In the genomic region with DNA sequence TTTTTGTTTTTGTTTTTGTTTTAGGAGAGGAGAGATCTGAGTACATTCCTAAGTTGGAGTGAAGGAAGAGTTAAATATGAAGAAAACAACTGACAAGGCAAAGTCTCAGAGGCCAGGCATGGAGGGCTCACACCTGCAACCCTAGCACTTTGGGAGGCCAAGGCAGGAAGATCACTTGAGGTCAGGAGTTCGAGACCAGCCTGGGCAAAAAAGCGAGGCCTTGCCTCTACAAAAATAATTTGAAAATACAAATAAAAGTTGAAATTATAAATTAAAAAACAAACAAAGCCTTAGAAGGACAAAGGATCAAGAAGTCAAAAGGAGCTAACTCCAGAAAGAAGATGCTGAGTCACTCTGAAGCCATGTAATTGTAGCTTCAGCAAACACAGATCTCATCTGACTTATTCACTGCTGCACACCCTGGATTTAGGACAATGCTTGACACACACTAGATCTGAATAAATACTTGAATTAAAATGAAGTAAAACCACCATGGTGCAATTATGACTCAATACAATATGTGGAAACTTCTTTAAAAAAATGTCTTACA, we compare ENCODE assay signal across 9 cellular contexts. TPM values are rescaled to one million over a fixed set of nuclear protein-coding genes. Genes with fewer than 3 reads are reported as not detected.
DNase-seq lines count a peak whose midpoint lies in the region; ATAC-seq and TF ChIP-seq lines count a peak whose summit lies in the region.
"Had no signal": no experiment of that assay in that cellular context is flagged by ENCODE, and none has a peak within 500 bp of the region (broad histone marks: within the 10 kb centered on the region; RNA-seq: fewer than 3 reads in every experiment).

No MANE protein-coding gene starts in this region.

- H3K27me3 ChIP-seq in adrenal gland = no peaks in the 10 kb centered on the region
- no peaks in the 10 kb centered on the region for H3K27me3 ChIP-seq in mesenchymal stem cell (ENCODE audit: control insufficient read depth in 1 of 2, insufficient read depth in 1 of 2, low read length in 2 of 2)
- H3K27me3 ChIP-seq in body of pancreas = no peaks in the 10 kb centered on the region
- H3K27me3 ChIP-seq: upper lobe of left lung had no signal

- peak overlapping the region; percentile 71 for H3K9ac ChIP-seq in mesenchymal stem cell (ENCODE audit: low read length)

- H3K18ac ChIP-seq in mesenchymal stem cell (ENCODE audit: low read depth in 1 of 2, low read length in 2 of 2) = no peak overlapping the region

- H2BK12ac ChIP-seq in mesenchymal stem cell (ENCODE audit: low read length in 2 of 2) = no peak overlapping the region

- no peak overlapping the region for H3K4me2 ChIP-seq in mesenchymal stem cell (ENCODE audit: low read length, poor library complexity, severe bottlenecking)

- no peak overlapping the region for H2BK5ac ChIP-seq in mesenchymal stem cell (ENCODE audit: low read depth, low read length, poor library complexity, severe bottlenecking)

- H2BK120ac ChIP-seq in mesenchymal stem cell (ENCODE audit: low read depth, low read length) = no peak overlapping the region

- H2AK5ac ChIP-seq in mesenchymal stem cell (ENCODE audit: low read length, severe bottlenecking) = no peak overlapping the region

- peaks cover 0 to 28% of the 10 kb centered on the region in 2 donors for H3K36me3 ChIP-seq in adrenal gland (replicated peaks in 1 of 2)
- H3K36me3 ChIP-seq in mesenchymal stem cell (ENCODE audit: control insufficient read depth in 1 of 2, insufficient read depth in 2 of 2, low read depth in 1 of 2, low read length in 2 of 2) = peaks cover 27 to 42% of the 10 kb centered on the region in 2 experiments
- H3K36me3 ChIP-seq in body of pancreas (replicated peaks in 1 of 2; ENCODE audit: insufficient read depth in 1 of 2, low read depth in 2 of 2) = peaks cover 0 to 5% of the 10 kb centered on the region in 2 donors

- no peak overlapping the region for H4K91ac ChIP-seq in mesenchymal stem cell (ENCODE audit: low read length)

- DNase-seq in AG10803 (ENCODE audit: low read depth) (peak; percentile 96), HS-5 (ENCODE audit: low read depth) (peak; percentile 83), adrenal gland (peak in 1 of 7 donors; percentile 24), mesenchymal stem cell (peak; percentile 73), cerebellum (ENCODE audit: low spot score) (no peak), body of pancreas (no peak), NCI-H2171 (lab: John Stamatoyannopoulos, UW) (no peak)

- no peak for ATAC-seq in HG03378 (IDR thresholded peaks at IDR 0.05; ENCODE audit: unreplicated experiment)
- ATAC-seq in body of pancreas = no peak

- H3K4me3 ChIP-seq in AG10803 (ENCODE audit: low read length) = no peak overlapping the region
- H3K4me3 ChIP-seq in adrenal gland = no peak overlapping the region
- no peak overlapping the region for H3K4me3 ChIP-seq in mesenchymal stem cell (ENCODE audit: insufficient read depth in 1 of 2, low read depth in 1 of 2, low read length in 2 of 2)
- H3K4me3 ChIP-seq in body of pancreas = no peak overlapping the region
- H3K4me3 ChIP-seq: upper lobe of left lung had no signal

- WGBS in adrenal gland, 4 donors = 71 to 87% (median 75%) methylated on average over 2 of the region's 2 CpGs
- no CpG with 5 or more reads among the region's 2 CpGs for WGBS in mesenchymal stem cell
- 96 to 100% methylated on average over 2 of the region's 2 CpGs for WGBS in body of pancreas, 2 donors

- H3K9me3 ChIP-seq in adrenal gland (replicated peaks in 1 of 3) (no peaks in the 10 kb centered on the region), mesenchymal stem cell (ENCODE audit: control insufficient read depth, low read length) (no peaks in the 10 kb centered on the region), body of pancreas (no peaks in the 10 kb centered on the region)
- H3K9me3 ChIP-seq: upper lobe of left lung had no signal

- intact Hi-C loops in adrenal gland (cut with DNase I) (loop anchor here in 1 of 2 donors (5.0 kb wide), 1 partner anchor 248 kb away; no protein-coding TSS in a partner anchor), body of pancreas (cut with DNase I) (no loop called here)

- H3K79me1 ChIP-seq in mesenchymal stem cell (replicated peaks; ENCODE audit: low read length, poor library complexity, severe bottlenecking) = peaks cover 17% of the 10 kb centered on the region

- H3K27ac ChIP-seq in adrenal gland (peak overlapping the region in 3 of 5 donors; percentile 42 to 57 (median 52)), mesenchymal stem cell (ENCODE audit: low read length, poor library complexity, severe bottlenecking) (peak overlapping the region; percentile 15), body of pancreas (no peak overlapping the region)

- no peak overlapping the region for H3K23ac ChIP-seq in mesenchymal stem cell (ENCODE audit: low read length in 2 of 2)

- no peak overlapping the region for H4K8ac ChIP-seq in mesenchymal stem cell (ENCODE audit: low read length)

- H3K4ac ChIP-seq in mesenchymal stem cell (ENCODE audit: low read depth in 1 of 2, low read length in 2 of 2) = no peak overlapping the region

- TF ChIP-seq POLR2A in adrenal gland (IDR thresholded peaks at IDR 0.05) (no peak), body of pancreas (IDR thresholded peaks at IDR 0.05) (no peak)

- H3K4me1 ChIP-seq in adrenal gland (replicated peaks in 1 of 2) (peaks cover 10 to 16% of the 10 kb centered on the region in 2 donors), mesenchymal stem cell (ENCODE audit: control insufficient read depth, insufficient read depth, low read depth, low read length) (peaks cover 12% of the 10 kb centered on the region), body of pancreas (no peaks in the 10 kb centered on the region)

- H2AFZ ChIP-seq in mesenchymal stem cell (ENCODE audit: low read depth, low read length) = no peak overlapping the region

- no peak for TF ChIP-seq CTCF in AG10803 (conservative IDR thresholded peaks at IDR 0.05; ENCODE audit: low read length)
- TF ChIP-seq CTCF in adrenal gland (IDR thresholded peaks at IDR 0.05) = no peak
- TF ChIP-seq CTCF in body of pancreas (IDR thresholded peaks at IDR 0.05) = no peak

- no peak overlapping the region for H3K14ac ChIP-seq in mesenchymal stem cell (ENCODE audit: low read length in 2 of 2)

- H2BK15ac ChIP-seq in mesenchymal stem cell (ENCODE audit: low read depth, poor library complexity, severe bottlenecking) = no peak overlapping the region

RNA-seq across cellular contexts. Expression of a gene that starts 9.1 kb away (rescaled TPM):
- total RNA-seq in adrenal gland = 10 to 100 TPM; 27.2 to 46.0 (median 33.5) TPM
- polyA plus RNA-seq in adrenal gland = 10 to 100 TPM; 15.2 to 63.8 (median 17.3) TPM
- polyA plus RNA-seq in mesenchymal stem cell (2013, experiment 1 of 2) = 28.3 TPM
- 27.8 TPM for polyA plus RNA-seq in mesenchymal stem cell (2013, experiment 2 of 2)
- 20.7 TPM for total RNA-seq in cerebellum
- 10 to 100 TPM; 17.5 to 21.3 TPM for total RNA-seq in body of pancreas

RNA-seq across cellular contexts. Expression of a gene that starts 22.5 kb away (rescaled TPM):
- total RNA-seq in adrenal gland (10 to 100 TPM in 6 of 8 donors, 1 to 10 TPM in 2; 5.5 to 33.3 (median 16.3) TPM), cerebellum (3.5 TPM), body of pancreas (10 to 100 TPM; 14.2 to 19.7 TPM)
- 10 to 100 TPM; 31.9 to 45.1 (median 41.7) TPM for polyA plus RNA-seq in adrenal gland
- 0.01 TPM for polyA plus RNA-seq in mesenchymal stem cell (2013, experiment 1 of 2)
- polyA plus RNA-seq in mesenchymal stem cell (2013, experiment 2 of 2) = 0.01 TPM

Comparison
In these comparisons a context has a peak if more than half of its experiments do, and no peak if none do; other contexts are left out.
1. DNase-seq: peak in AG10803 (single experiment), HS-5 (single experiment) and mesenchymal stem cell (single experiment); none in cerebellum (single experiment), body of pancreas (0 of 4) and NCI-H2171 (single experiment).
2. H3K27ac ChIP-seq: peak in adrenal gland (3 of 5) and mesenchymal stem cell (single experiment); none in body of pancreas (0 of 4).